In the genomic region with DNA sequence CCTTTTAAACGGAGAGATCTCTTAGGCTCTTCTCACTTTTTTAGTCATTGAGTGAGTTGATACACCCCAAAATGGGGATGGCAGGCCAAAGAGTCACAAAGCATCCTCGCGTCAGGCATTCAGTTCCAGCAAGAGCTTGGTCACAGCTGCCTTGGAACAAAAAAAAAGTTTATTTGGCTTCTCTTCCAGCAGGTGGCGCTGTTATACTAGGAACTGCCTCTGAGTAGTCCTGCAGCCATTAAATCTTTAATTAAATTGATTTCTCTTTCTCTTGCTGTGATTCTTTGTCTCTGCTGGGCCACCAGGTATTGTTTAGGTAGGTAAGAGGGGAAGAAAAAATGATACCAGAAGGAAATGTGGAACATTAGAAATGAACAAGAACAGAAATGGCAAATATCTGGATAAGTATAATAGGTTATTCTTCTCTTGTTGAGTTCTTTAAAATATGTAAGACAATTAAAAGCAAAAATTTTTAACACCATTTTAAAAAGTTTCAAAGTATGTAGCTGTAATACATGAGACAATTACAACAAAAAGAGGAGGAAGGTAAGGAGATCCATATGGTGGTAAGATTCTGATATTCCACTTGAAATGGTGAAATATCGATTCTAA, we compare ENCODE assay signal across 8 cellular contexts.
DNase-seq lines count a peak whose midpoint lies in the region; ATAC-seq and TF ChIP-seq lines count a peak whose summit lies in the region.

No MANE protein-coding gene starts in this region.

- H3K4me3 ChIP-seq in esophagus muscularis mucosa: no peak overlapping the region
- H3K4me3 ChIP-seq in testis: no peak overlapping the region

- POLR2A ChIA-PET in naive thymus-derived CD8-positive, alpha-beta T cell (lab: Charles Lee): no interaction called here

- peaks cover 0 to 9% (median 0%) of the 10 kb centered on the region in 9 donors for H3K9me3 Mint-ChIP-seq in naive thymus-derived CD8-positive, alpha-beta T cell

- peak; percentile 76 to 78 (median 77) for TF ChIP-seq CTCF in esophagus muscularis mucosa (IDR thresholded peaks at IDR 0.05)
- TF ChIP-seq CTCF in testis (IDR thresholded peaks at IDR 0.05): peak; percentile 66 to 82 (median 78)

- intact Hi-C loops in esophagus muscularis mucosa (cut with DNase I): loop anchor here (2.0 to 5.0 kb wide), 2 partner anchors 194 to 526 kb away; no protein-coding TSS in a partner anchor
- intact Hi-C loops in testis (cut with DNase I; ENCODE audit: low total_unique reads): no loop called here

- H3K36me3 Mint-ChIP-seq in naive thymus-derived CD8-positive, alpha-beta T cell: peaks cover 0 to 3% (median 0%) of the 10 kb centered on the region in 3 donors

- TF ChIP-seq POLR2A in esophagus muscularis mucosa (IDR thresholded peaks at IDR 0.05; ENCODE audit: low read depth) (no peak), testis (IDR thresholded peaks at IDR 0.05) (no peak)

- 19% methylated on average over 5 of the region's 5 CpGs for WGBS in esophagus muscularis mucosa
- WGBS in testis, 2 donors: 15 to 25% methylated on average over 5 of the region's 5 CpGs

- no peak overlapping the region for H3K27ac ChIP-seq in esophagus muscularis mucosa (replicated peaks in 1 of 4)
- H3K27ac ChIP-seq in testis: no peak overlapping the region

- DNase-seq in activated CD4-positive, alpha-beta T cell treated with anti-CD3 and anti-CD28 coated beads for 24 hours (ENCODE audit: low read depth in 2 of 2): peak; percentile 34 to 48
- no peak for DNase-seq in activated CD4-positive, alpha-beta T cell treated with anti-CD3 and anti-CD28 coated beads for 1 hour
- peak; percentile 57 for DNase-seq in HPDE6-E6E7 (ENCODE audit: extremely low spot score)
- peak; percentile 73 for DNase-seq in NCI-H82 (lab: John Stamatoyannopoulos, UW)
- peak; percentile 34 for DNase-seq in activated CD8-positive, alpha-beta memory T cell treated with anti-CD3 and anti-CD28 coated beads, Interleukin-2, amount 50 U/mL, for 1 hour (ENCODE audit: extremely low read depth)
- peak; percentile 37 for DNase-seq in esophagus muscularis mucosa (ENCODE audit: extremely low spot score)
- DNase-seq in naive thymus-derived CD8-positive, alpha-beta T cell: peak; percentile 10 to 75 (median 52)
- peak; percentile 65 for DNase-seq in testis

- no peaks in the 10 kb centered on the region for H3K27me3 ChIP-seq in esophagus muscularis mucosa
- H3K27me3 ChIP-seq in testis: no peaks in the 10 kb centered on the region

- no peaks in the 10 kb centered on the region for H3K4me1 Mint-ChIP-seq in naive thymus-derived CD8-positive, alpha-beta T cell

- no peak for TF ChIP-seq EP300 in esophagus muscularis mucosa (IDR thresholded peaks at IDR 0.05)

- H3K27me3 Mint-ChIP-seq in naive thymus-derived CD8-positive, alpha-beta T cell: peaks cover 14 to 59% (median 27%) of the 10 kb centered on the region in 5 donors

- no peaks in the 10 kb centered on the region for H3K36me3 ChIP-seq in esophagus muscularis mucosa
- H3K36me3 ChIP-seq in testis (ENCODE audit: low read depth, missing control alignments): no peaks in the 10 kb centered on the region

- H3K4me3 Mint-ChIP-seq in naive thymus-derived CD8-positive, alpha-beta T cell: no peak overlapping the region

- no peak overlapping the region for H3K27ac Mint-ChIP-seq in naive thymus-derived CD8-positive, alpha-beta T cell

- ATAC-seq in naive thymus-derived CD8-positive, alpha-beta T cell: peak; percentile 54 to 58

- H3K9me3 ChIP-seq in esophagus muscularis mucosa (no peaks in the 10 kb centered on the region), testis (no peaks in the 10 kb centered on the region)

- H3K4me1 ChIP-seq in esophagus muscularis mucosa: peaks cover 0 to 4% (median 2%) of the 10 kb centered on the region in 4 donors
- H3K4me1 ChIP-seq in testis: no peaks in the 10 kb centered on the region
